14 cellular contexts compared by ENCODE assay signal in genomic region chr11:109298865-109299264, GRCh38.
"Had no signal": no experiment of that assay in that cellular context is flagged by ENCODE, and none has a peak within 500 bp of the region (broad histone marks: within the 10 kb centered on the region; RNA-seq: fewer than 3 reads in every experiment).

No MANE protein-coding gene starts in this region.

- DNase-seq: activated CD4-positive, alpha-beta T cell treated with anti-CD3 and anti-CD28 coated beads for 1 hour; activated CD4-positive, alpha-beta T cell treated with anti-CD3 and anti-CD28 coated beads, Interleukin-2, amount 50 U/mL, for 4 hours; activated naive CD4-positive, alpha-beta T cell; activated naive CD8-positive, alpha-beta T cell treated with anti-CD3 and anti-CD28 coated beads, Interleukin-2, amount 10 ng/mL, durations not matched to agents 7 days and 5 days; activated T-cell treated with anti-CD3 and anti-CD28 coated beads for 4 hours; aorta; dermis blood vessel endothelial cell; effector memory CD8-positive, alpha-beta T cell; ovary; spleen had no signal

- ATAC-seq: effector memory CD8-positive, alpha-beta T cell; sciatic nerve had no signal

- H3K4me3 ChIP-seq: breast epithelium, neural progenitor cell, ovary, spleen, suprapubic skin had no signal
